Comparison of ENCODE assay signal across 13 cellular contexts in the genomic region with DNA sequence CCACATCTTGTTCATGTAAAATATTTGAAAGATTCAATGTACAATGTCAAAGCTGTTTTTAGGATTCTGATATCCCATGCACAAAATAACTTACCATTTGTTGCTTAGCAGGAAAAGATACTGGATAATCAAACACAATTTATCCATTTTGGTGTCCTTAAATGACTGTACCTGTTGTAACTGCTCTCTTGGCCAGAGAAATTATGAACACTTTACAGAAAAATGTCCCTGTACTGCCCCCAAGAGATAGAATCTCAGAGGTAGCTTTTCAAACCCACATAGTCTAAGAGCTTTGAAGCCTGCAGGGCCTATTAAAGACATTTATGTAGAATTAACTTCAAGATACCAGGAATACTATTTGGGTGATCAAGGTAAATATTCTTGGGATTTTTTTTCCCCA. TPM values are rescaled to one million over a fixed set of nuclear protein-coding genes. Genes with fewer than 3 reads are reported as not detected.
A peak's percentile ranks its signal among the peaks of the same experiment; 100 is the strongest.
DNase-seq lines count a peak whose midpoint lies in the region; ATAC-seq and TF ChIP-seq lines count a peak whose summit lies in the region.
"Had no signal": no experiment of that assay in that cellular context is flagged by ENCODE, and none has a peak within 500 bp of the region (broad histone marks: within the 10 kb centered on the region; RNA-seq: fewer than 3 reads in every experiment).

No MANE protein-coding gene starts in this region.

- no peak overlapping the region for H2AFZ ChIP-seq in neural progenitor cell (replicated peaks)

- H3K27ac ChIP-seq in neural progenitor cell = no peak overlapping the region

- H3K9ac ChIP-seq in neural progenitor cell = no peak overlapping the region

- DNase-seq in DMS53 (lab: John Stamatoyannopoulos, UW) (peak; percentile 66), Kasumi-1 (lab: John Stamatoyannopoulos, UW) (peak; percentile 17 to 41), astrocyte of the spinal cord (ENCODE audit: low read depth, low spot score) (peak; percentile 26), left lobe of liver (ENCODE audit: low spot score) (no peak), NCI-H748 (lab: John Stamatoyannopoulos, UW; ENCODE audit: unreplicated experiment) (no peak), NCI-H2081 treated with DMSO at 0.1 percent for 48 hours (lab: John Stamatoyannopoulos, UW) (no peak), neural progenitor cell (ENCODE audit: low spot score) (no peak)
- DNase-seq: activated CD4-positive, alpha-beta T cell treated with anti-CD3 and anti-CD28 coated beads for 36 hours; cortex of kidney; NCI-H187; stimulated activated CD4-positive, alpha-beta T cell treated with anti-CD3 and anti-CD28 coated beads, Interleukin-2, amount 100 ng/mL, for 48 hours had no signal

- H4K20me1 ChIP-seq in neural progenitor cell (ENCODE audit: low read depth) = no peaks in the 10 kb centered on the region

- no peaks in the 10 kb centered on the region for H3K9me3 Mint-ChIP-seq in neural progenitor cell
- H3K9me3 Mint-ChIP-seq: memory B cell had no signal

- in situ Hi-C loops in astrocyte of the spinal cord (cut with HindIII; ENCODE audit: low sequenced_read_pairs) = no loop called here

- H3K27me3 Mint-ChIP-seq in neural progenitor cell (ENCODE audit: insufficient read depth, low read depth) = no peaks in the 10 kb centered on the region
- H3K27me3 Mint-ChIP-seq: activated CD4-positive, alpha-beta T cell treated with anti-CD3 and anti-CD28 coated beads for 36 hours; memory B cell had no signal

- peaks cover under 1% of the 10 kb centered on the region for H3K4me1 Mint-ChIP-seq in neural progenitor cell
- H3K4me1 Mint-ChIP-seq: activated CD4-positive, alpha-beta T cell treated with anti-CD3 and anti-CD28 coated beads for 36 hours had no signal

- H3K27ac Mint-ChIP-seq in neural progenitor cell = no peak overlapping the region
- H3K27ac Mint-ChIP-seq: activated CD4-positive, alpha-beta T cell treated with anti-CD3 and anti-CD28 coated beads for 36 hours; memory B cell had no signal

- TF ChIP-seq CTCF in astrocyte of the spinal cord (IDR thresholded peaks at IDR 0.05; ENCODE audit: low read depth, low read length) (no peak), neural progenitor cell (IDR thresholded peaks at IDR 0.05) (no peak)

- no peaks in the 10 kb centered on the region for H3K36me3 ChIP-seq in neural progenitor cell

- no peaks in the 10 kb centered on the region for H3F3A ChIP-seq in neural progenitor cell (ENCODE audit: low read depth)

- no peak overlapping the region for H3K4me2 ChIP-seq in neural progenitor cell

- H3K4me3 Mint-ChIP-seq in neural progenitor cell = no peak overlapping the region
- H3K4me3 Mint-ChIP-seq: activated CD4-positive, alpha-beta T cell treated with anti-CD3 and anti-CD28 coated beads for 36 hours; memory B cell had no signal

- H3K4me1 ChIP-seq in neural progenitor cell = no peaks in the 10 kb centered on the region

- H3K4me3 ChIP-seq in astrocyte of the spinal cord (ENCODE audit: low read depth, low read length) = no peak overlapping the region
- no peak overlapping the region for H3K4me3 ChIP-seq in neural progenitor cell

- H3K27me3 ChIP-seq in neural progenitor cell = no peaks in the 10 kb centered on the region

- no peaks in the 10 kb centered on the region for H3K36me3 Mint-ChIP-seq in neural progenitor cell
- H3K36me3 Mint-ChIP-seq: memory B cell had no signal

- H3K79me2 ChIP-seq in neural progenitor cell (ENCODE audit: low read depth) = no peaks in the 10 kb centered on the region

- peak; percentile 91 for ATAC-seq in left lobe of liver
- no peak for ATAC-seq in HG02970 (IDR thresholded peaks at IDR 0.05; ENCODE audit: low FRiP score, unreplicated experiment)
- ATAC-seq: activated CD4-positive, alpha-beta T cell treated with anti-CD3 and anti-CD28 coated beads for 36 hours had no signal

- H3K9me3 ChIP-seq in neural progenitor cell (ENCODE audit: low read depth) = no peaks in the 10 kb centered on the region

RNA-seq across cellular contexts. Expression of a gene that starts 12.2 kb away (rescaled TPM):
- total RNA-seq in left lobe of liver (13.2 TPM), neural progenitor cell (ENCODE audit: low replicate concordance) (89.4 and 129 TPM in 2 replicates)

RNA-seq across cellular contexts. Expression of a gene that starts 46.9 kb away (rescaled TPM):
- total RNA-seq in left lobe of liver = 12.0 TPM
- 0.06 TPM in 1 of 2 replicates, not detected in the other for total RNA-seq in neural progenitor cell (ENCODE audit: low replicate concordance)
- total RNA-seq: activated CD4-positive, alpha-beta T cell treated with anti-CD3 and anti-CD28 coated beads for 36 hours had no signal

Comparison
In these comparisons a context has a peak if more than half of its experiments do, and no peak if none do; other contexts are left out.
1. DNase-seq: peak in DMS53 (single experiment), Kasumi-1 (2 of 2) and astrocyte of the spinal cord (single experiment); none in left lobe of liver (single experiment), NCI-H748 (single experiment), NCI-H2081 treated with DMSO at 0.1 percent for 48 hours (single experiment) and neural progenitor cell (single experiment).
2. RNA of a gene that starts 46.9 kb away (total RNA-seq): 12.0 TPM in left lobe of liver (single experiment); 0.06 TPM in neural progenitor cell; every median in the first group is over 10 times any median in the second.